Comparison of ENCODE assay signal across 10 cellular contexts in the genomic region with DNA sequence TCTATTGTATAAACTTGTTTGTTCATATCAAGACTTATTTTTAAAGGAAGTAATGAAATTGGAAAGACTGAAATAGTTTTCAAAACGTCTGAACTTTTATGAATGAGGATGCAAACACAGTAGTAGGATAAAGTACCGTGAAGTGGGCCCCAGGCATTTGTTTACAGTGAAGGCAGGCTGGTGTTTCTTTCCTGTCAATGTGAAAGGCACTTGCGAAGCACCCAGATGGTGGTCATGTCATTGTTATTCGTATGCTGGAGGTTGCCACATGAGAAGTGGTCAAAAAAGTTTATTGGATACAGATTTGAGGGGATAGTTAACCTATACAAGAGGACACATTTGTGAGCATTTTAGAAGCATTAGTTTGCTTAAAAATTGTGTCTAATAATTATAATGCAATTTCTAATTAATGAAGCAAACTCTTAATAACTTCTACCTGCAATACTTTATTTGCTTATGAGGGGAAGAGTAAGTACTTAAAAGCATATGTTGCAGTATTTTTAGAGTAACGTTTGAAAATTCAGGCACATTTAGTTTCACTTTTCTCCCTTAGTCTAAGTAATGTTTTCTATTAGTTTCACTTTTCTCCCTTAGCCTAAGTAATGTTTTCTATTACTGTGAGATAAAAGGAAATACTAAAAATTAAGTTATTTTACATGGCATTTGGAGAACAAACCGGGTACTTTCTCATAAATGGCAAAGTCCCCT.
DNase-seq lines count a peak whose midpoint lies in the region; ATAC-seq and TF ChIP-seq lines count a peak whose summit lies in the region.
"Had no signal": no experiment of that assay in that cellular context is flagged by ENCODE, and none has a peak within 500 bp of the region (broad histone marks: within the 10 kb centered on the region; RNA-seq: fewer than 3 reads in every experiment).

No MANE protein-coding gene starts in this region.

- TF ChIP-seq CTCF in OCI-LY3 (IDR thresholded peaks at IDR 0.05; ENCODE audit: low read depth, low read length) (no peak), endothelial cell (IDR thresholded peaks at IDR 0.05; ENCODE audit: unreplicated experiment) (no peak), Calu3 (IDR thresholded peaks at IDR 0.05; ENCODE audit: unreplicated experiment) (no peak), nephron progenitor cell (IDR thresholded peaks at IDR 0.05) (no peak)

- ATAC-seq in GM18909 (IDR thresholded peaks at IDR 0.05; ENCODE audit: poor library complexity, unreplicated experiment) = peak; percentile 56
- no peak for ATAC-seq in GM19328 (IDR thresholded peaks at IDR 0.05; ENCODE audit: unreplicated experiment)
- ATAC-seq in GM21529 (IDR thresholded peaks at IDR 0.05; ENCODE audit: unreplicated experiment) = no peak

- no peaks in the 10 kb centered on the region for H3K27me3 ChIP-seq in OCI-LY3 (ENCODE audit: low read depth, low read length)
- no peaks in the 10 kb centered on the region for H3K27me3 ChIP-seq in skeletal muscle tissue (ENCODE audit: control insufficient read depth in 3 of 3, insufficient read depth in 3 of 3, low read length in 3 of 3)

- DNase-seq in endothelial cell (ENCODE audit: low spot score) (no peak), Calu3 (no peak), nephron progenitor cell (no peak)
- DNase-seq: amygdala, NCI-H226 had no signal

- intact Hi-C loops in Calu3 (cut with micrococcal nuclease; ENCODE audit: unreplicated experiment) = no loop called here

- H3K9me3 Mint-ChIP-seq in endothelial cell (ENCODE audit: unreplicated experiment) (no peaks in the 10 kb centered on the region), Calu3 (ENCODE audit: low read depth, unreplicated experiment) (no peaks in the 10 kb centered on the region), nephron progenitor cell (no peaks in the 10 kb centered on the region)

- no peaks in the 10 kb centered on the region for H3K9me3 ChIP-seq in OCI-LY3 (ENCODE audit: insufficient read depth, low read length)
- no peaks in the 10 kb centered on the region for H3K9me3 ChIP-seq in skeletal muscle tissue (ENCODE audit: control insufficient read depth in 3 of 3, low read length in 3 of 3)

- CTCF ChIA-PET in Calu3 (lab: Charles Lee) = no interaction called here

- H3K36me3 ChIP-seq in OCI-LY3 (replicated peaks; ENCODE audit: low read depth, low read length) (no peaks in the 10 kb centered on the region), skeletal muscle tissue (ENCODE audit: control insufficient read depth in 3 of 3, insufficient read depth in 3 of 3, low read length in 3 of 3) (peaks cover 0 to 4% (median 0%) of the 10 kb centered on the region in 3 donors)

- H3K4me3 Mint-ChIP-seq in endothelial cell (ENCODE audit: unreplicated experiment) (no peak overlapping the region), Calu3 (ENCODE audit: low read depth, unreplicated experiment) (no peak overlapping the region), nephron progenitor cell (no peak overlapping the region)

- peaks cover 29% of the 10 kb centered on the region for H3K4me1 Mint-ChIP-seq in endothelial cell (ENCODE audit: unreplicated experiment)
- H3K4me1 Mint-ChIP-seq in Calu3 (ENCODE audit: low read depth, unreplicated experiment) = peaks cover 9% of the 10 kb centered on the region
- H3K4me1 Mint-ChIP-seq in nephron progenitor cell = peaks cover 55% of the 10 kb centered on the region

- no peaks in the 10 kb centered on the region for H3K79me2 ChIP-seq in OCI-LY3 (ENCODE audit: low read length)

- peak overlapping the region; percentile 43 for H3K4me2 ChIP-seq in OCI-LY3 (ENCODE audit: low read length)

- H3K4me1 ChIP-seq in OCI-LY3 (ENCODE audit: low read length) = peaks cover 8% of the 10 kb centered on the region; the same call in 1 of the 2 replicates
- H3K4me1 ChIP-seq in skeletal muscle tissue (ENCODE audit: control insufficient read depth in 3 of 3, insufficient read depth in 3 of 3, low read length in 3 of 3) = peaks cover 14 to 23% (median 16%) of the 10 kb centered on the region in 3 donors

- H3K4me3 ChIP-seq in OCI-LY3 (ENCODE audit: low read length) (no peak overlapping the region), skeletal muscle tissue (ENCODE audit: low read length in 3 of 3) (peak overlapping the region; percentile 6 to 38 (median 22))

- H3K36me3 Mint-ChIP-seq in endothelial cell (ENCODE audit: low read depth, unreplicated experiment) (peaks cover 26% of the 10 kb centered on the region), Calu3 (ENCODE audit: insufficient read depth, unreplicated experiment) (no peaks in the 10 kb centered on the region), nephron progenitor cell (ENCODE audit: low read depth) (no peaks in the 10 kb centered on the region)

- H4K20me1 ChIP-seq in OCI-LY3 (ENCODE audit: insufficient read depth, low read length) = no peaks in the 10 kb centered on the region

- H3K27ac Mint-ChIP-seq in endothelial cell (ENCODE audit: unreplicated experiment) (peak overlapping the region; percentile 87), Calu3 (ENCODE audit: unreplicated experiment) (no peak overlapping the region), nephron progenitor cell (no peak overlapping the region)

- H3K27me3 Mint-ChIP-seq in endothelial cell (ENCODE audit: unreplicated experiment) (no peaks in the 10 kb centered on the region), Calu3 (ENCODE audit: unreplicated experiment) (no peaks in the 10 kb centered on the region), nephron progenitor cell (ENCODE audit: low read depth, poor library complexity) (no peaks in the 10 kb centered on the region)

- peak overlapping the region; percentile 54; the same call in 1 of the 2 replicates for H2AFZ ChIP-seq in OCI-LY3 (ENCODE audit: low read depth, low read length)

- no peak overlapping the region for H3K9ac ChIP-seq in OCI-LY3 (ENCODE audit: low read length)
- H3K9ac ChIP-seq in skeletal muscle tissue (ENCODE audit: low read depth in 1 of 3, low read length in 3 of 3) = peak overlapping the region in 2 of 3 donors; percentile 4 to 35

- H3K27ac ChIP-seq in OCI-LY3 (ENCODE audit: low read length) (no peak overlapping the region), skeletal muscle tissue (ENCODE audit: low read depth, low read length) (peak overlapping the region; percentile 21)

- no TSS peak for BruUV-seq in Calu3 (replicated peaks; lab: Mats Ljungman, UMichigan)
